Comparison of ENCODE assay signal across 15 cellular contexts in genomic region chr4:82886145-82886942, GRCh38. TPM values are rescaled to one million over a fixed set of nuclear protein-coding genes. Genes with fewer than 3 reads are reported as not detected.
DNase-seq lines count a peak whose midpoint lies in the region; ATAC-seq and TF ChIP-seq lines count a peak whose summit lies in the region.
"Had no signal": no experiment of that assay in that cellular context is flagged by ENCODE, and none has a peak within 500 bp of the region (broad histone marks: within the 10 kb centered on the region; RNA-seq: fewer than 3 reads in every experiment).

No MANE protein-coding gene starts in this region.

- H4K20me1 ChIP-seq in Karpas-422 (ENCODE audit: insufficient read depth, low read depth, low read length): no peaks in the 10 kb centered on the region

- H3K36me3 Mint-ChIP-seq in T-helper 2 cell treated with Interferon-gamma antibody and Interleukin-4, amounts not matched to agents 5 μg/mL and 100 μg/mL, for 36 hours (ENCODE audit: low read depth): peaks cover 28% of the 10 kb centered on the region
- peaks cover 18% of the 10 kb centered on the region for H3K36me3 Mint-ChIP-seq in activated naive CD8-positive, alpha-beta T cell treated with anti-CD3 and anti-CD28 coated beads for 36 hours

- H3K9me2 ChIP-seq in Karpas-422 (replicated peaks; ENCODE audit: insufficient read depth, low read length): no peaks in the 10 kb centered on the region

- no peak overlapping the region for H2AFZ ChIP-seq in Karpas-422 (ENCODE audit: low read length)

- no peaks in the 10 kb centered on the region for H3K27me3 Mint-ChIP-seq in T-helper 2 cell treated with Interferon-gamma antibody and Interleukin-4, amounts not matched to agents 5 μg/mL and 100 μg/mL, for 36 hours (ENCODE audit: low read depth)
- no peaks in the 10 kb centered on the region for H3K27me3 Mint-ChIP-seq in activated naive CD8-positive, alpha-beta T cell treated with anti-CD3 and anti-CD28 coated beads for 36 hours

- H3K4me3 Mint-ChIP-seq in T-helper 2 cell treated with Interferon-gamma antibody and Interleukin-4, amounts not matched to agents 5 μg/mL and 100 μg/mL, for 36 hours: no peak overlapping the region
- no peak overlapping the region for H3K4me3 Mint-ChIP-seq in activated naive CD8-positive, alpha-beta T cell treated with anti-CD3 and anti-CD28 coated beads for 36 hours

- H3K4me1 ChIP-seq in skeletal muscle satellite cell (ENCODE audit: control insufficient read depth, insufficient read depth, low read length) (peaks cover 21% of the 10 kb centered on the region), Karpas-422 (ENCODE audit: low read length) (peaks cover 24% of the 10 kb centered on the region)

- peak overlapping the region; percentile 4 for H3K27ac Mint-ChIP-seq in T-helper 2 cell treated with Interferon-gamma antibody and Interleukin-4, amounts not matched to agents 5 μg/mL and 100 μg/mL, for 36 hours
- peak overlapping the region; percentile 3 for H3K27ac Mint-ChIP-seq in activated naive CD8-positive, alpha-beta T cell treated with anti-CD3 and anti-CD28 coated beads for 36 hours
- H3K27ac Mint-ChIP-seq: activated T-helper 2 cell treated with anti-CD3 and anti-CD28 coated beads, Interferon-gamma antibody, Interleukin-2, Interleukin-4, amounts not matched to agents 10 μg/mL and 5 μg/mL and 100 μg/mL, durations not matched to agents 14 hours and 24 hours and 36 hours had no signal

- H3K36me3 ChIP-seq in skeletal muscle satellite cell (ENCODE audit: insufficient read depth, low read length) (peaks cover 22% of the 10 kb centered on the region), Karpas-422 (ENCODE audit: insufficient read depth, low read length) (no peaks in the 10 kb centered on the region)
- H3K36me3 ChIP-seq: neutrophil, tibial artery had no signal

- H3K9ac ChIP-seq in skeletal muscle satellite cell (ENCODE audit: low read depth, low read length): peak overlapping the region; percentile 18
- no peak overlapping the region for H3K9ac ChIP-seq in Karpas-422 (ENCODE audit: low read length)

- no peak for TF ChIP-seq CTCF in foreskin fibroblast (IDR thresholded peaks at IDR 0.05; ENCODE audit: low read depth, low read length)

- no peak overlapping the region for H3K27ac ChIP-seq in Karpas-422 (ENCODE audit: low read length)
- H3K27ac ChIP-seq: neutrophil had no signal

- DNase-seq in T-helper 2 cell treated with Interferon-gamma antibody and Interleukin-4, amounts not matched to agents 5 μg/mL and 100 μg/mL, for 36 hours (ENCODE audit: low spot score): no peak
- DNase-seq in T-helper 2 cell (no peak), foreskin fibroblast (no peak), Karpas-422 (no peak)
- DNase-seq in activated naive CD8-positive, alpha-beta T cell treated with anti-CD3 and anti-CD28 coated beads for 36 hours: no peak
- DNase-seq: activated CD4-positive, alpha-beta T cell treated with anti-CD3 and anti-CD28 coated beads, Interleukin-2, amount 50 U/mL, for 1 hour; GDM1; MV-4-11; tibial artery had no signal

- H3K4me1 Mint-ChIP-seq in T-helper 2 cell treated with Interferon-gamma antibody and Interleukin-4, amounts not matched to agents 5 μg/mL and 100 μg/mL, for 36 hours (ENCODE audit: low read depth): peaks cover 31% of the 10 kb centered on the region
- peaks cover 46% of the 10 kb centered on the region for H3K4me1 Mint-ChIP-seq in activated naive CD8-positive, alpha-beta T cell treated with anti-CD3 and anti-CD28 coated beads for 36 hours

- H3K9me3 ChIP-seq in skeletal muscle satellite cell (replicated peaks; ENCODE audit: low read length): no peaks in the 10 kb centered on the region
- no peaks in the 10 kb centered on the region for H3K9me3 ChIP-seq in Karpas-422 (ENCODE audit: low read length)
- H3K9me3 ChIP-seq: neutrophil, tibial artery had no signal

- H3K27me3 ChIP-seq in skeletal muscle satellite cell (ENCODE audit: control insufficient read depth, insufficient read depth, low read length): no peaks in the 10 kb centered on the region
- H3K27me3 ChIP-seq in Karpas-422 (ENCODE audit: low read length): no peaks in the 10 kb centered on the region
- H3K27me3 ChIP-seq: neutrophil, tibial artery had no signal

- H3K4me3 ChIP-seq in foreskin fibroblast (ENCODE audit: low read depth in 1 of 2, low read length in 2 of 2) (peak overlapping the region; percentile 18 to 44), skeletal muscle satellite cell (ENCODE audit: low read length) (peak overlapping the region; percentile 10), Karpas-422 (ENCODE audit: low read length) (no peak overlapping the region)
- H3K4me3 ChIP-seq: tibial artery had no signal

- peak overlapping the region; percentile 71 for H3K4me2 ChIP-seq in skeletal muscle satellite cell (ENCODE audit: low read length)
- H3K4me2 ChIP-seq in Karpas-422 (ENCODE audit: low read depth, low read length, poor library complexity, severe bottlenecking): no peak overlapping the region

- no peaks in the 10 kb centered on the region for H3K9me3 Mint-ChIP-seq in T-helper 2 cell treated with Interferon-gamma antibody and Interleukin-4, amounts not matched to agents 5 μg/mL and 100 μg/mL, for 36 hours
- no peaks in the 10 kb centered on the region for H3K9me3 Mint-ChIP-seq in activated naive CD8-positive, alpha-beta T cell treated with anti-CD3 and anti-CD28 coated beads for 36 hours
- H3K9me3 Mint-ChIP-seq: activated T-helper 2 cell treated with anti-CD3 and anti-CD28 coated beads, Interferon-gamma antibody, Interleukin-2, Interleukin-4, amounts not matched to agents 10 μg/mL and 5 μg/mL and 100 μg/mL, durations not matched to agents 14 hours and 24 hours and 36 hours had no signal

- ATAC-seq in GM18873 (IDR thresholded peaks at IDR 0.05; ENCODE audit: low FRiP score, unreplicated experiment): no peak
- ATAC-seq in HG02642 (IDR thresholded peaks at IDR 0.05; ENCODE audit: poor library complexity, unreplicated experiment): no peak
- ATAC-seq: HCT116 had no signal

- peaks cover 88% of the 10 kb centered on the region for H3K79me2 ChIP-seq in Karpas-422 (ENCODE audit: low read length)

RNA-seq across cellular contexts. Expression of gene SEC31A, which starts 4.6 kb away (rescaled TPM):
- 10 to 100 TPM; 78.8 to 88.3 TPM for total RNA-seq in activated naive CD8-positive, alpha-beta T cell treated with anti-CD3 and anti-CD28 coated beads for 36 hours
- 240 and 274 TPM in 2 replicates for total RNA-seq in skeletal muscle satellite cell (2012; rRNA removed)
- total RNA-seq in Karpas-422 (2014; rRNA removed; shearing (Covaris generic); ENCODE audit: low replicate concordance): 48.1 and 70.2 TPM in 2 replicates

RNA-seq across cellular contexts. Expression of gene THAP9, which starts 14.2 kb away (rescaled TPM):
- total RNA-seq in activated naive CD8-positive, alpha-beta T cell treated with anti-CD3 and anti-CD28 coated beads for 36 hours: 1 to 10 TPM; 3.8 to 4.9 TPM
- 1.8 and 2.2 TPM in 2 replicates for total RNA-seq in skeletal muscle satellite cell (2012; rRNA removed)
- total RNA-seq in Karpas-422 (2014; rRNA removed; shearing (Covaris generic); ENCODE audit: low replicate concordance): 2.5 and 8.2 TPM in 2 replicates
